Comparison of ENCODE assay signal across 21 cellular contexts in the genomic region with DNA sequence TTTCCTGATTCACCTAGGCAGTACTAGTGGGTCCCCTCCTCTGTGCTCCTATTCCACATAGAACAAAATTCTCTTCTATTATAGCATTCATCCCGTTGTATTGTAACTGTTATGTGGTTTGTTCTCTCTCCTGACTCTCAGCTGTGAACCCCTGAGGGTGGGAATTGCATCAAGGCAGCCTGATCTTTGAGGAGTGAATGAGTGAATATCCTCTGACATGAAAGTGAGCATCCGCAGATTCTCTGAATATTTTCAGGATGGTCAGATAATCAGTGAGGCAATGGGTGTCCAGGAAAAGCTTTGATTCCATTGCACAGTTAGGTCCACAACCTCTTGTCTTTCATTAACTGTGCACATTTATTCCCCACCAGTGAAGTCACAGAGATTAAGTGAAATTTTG.
DNase-seq lines count a peak whose midpoint lies in the region; ATAC-seq, FAIRE-seq and TF ChIP-seq lines count a peak whose summit lies in the region.
"Had no signal": no experiment of that assay in that cellular context is flagged by ENCODE, and none has a peak within 500 bp of the region (broad histone marks: within the 10 kb centered on the region; RNA-seq: fewer than 3 reads in every experiment).

No MANE protein-coding gene starts in this region.

- H3K27me3 Mint-ChIP-seq in astrocyte (ENCODE audit: low read depth, unreplicated experiment) (peaks cover 4% of the 10 kb centered on the region), neural progenitor cell (ENCODE audit: insufficient read depth, low read depth) (peaks cover 6% of the 10 kb centered on the region)

- H3K9me3 ChIP-seq in astrocyte (ENCODE audit: insufficient read depth, low read depth, low read length) (no peaks in the 10 kb centered on the region), neural progenitor cell (ENCODE audit: low read depth) (no peaks in the 10 kb centered on the region)
- H3K9me3 ChIP-seq: BE2C had no signal

- H3K27ac ChIP-seq in astrocyte (ENCODE audit: low read depth, low read length) (no peak overlapping the region), neural progenitor cell (no peak overlapping the region)
- H3K27ac ChIP-seq: HL-60 had no signal

- peak; percentile 41 for DNase-seq in EH (ENCODE audit: low read depth)
- DNase-seq in astrocyte (ENCODE audit: low read depth): no peak
- DNase-seq in neural progenitor cell (ENCODE audit: low spot score): no peak
- no peak for DNase-seq in NCI-H1930 (lab: John Stamatoyannopoulos, UW)
- no peak for DNase-seq in NCI-H446 (lab: John Stamatoyannopoulos, UW)
- DNase-seq: ACHN; BE2C; Calu3; CD4-positive, alpha-beta memory T cell; DMS79 treated with DMSO at 0.1 percent for 48 hours; EL; HCEC 1CT had no signal

- FAIRE-seq in astrocyte (lab: Jason Lieb, UNC): no peak
- FAIRE-seq: A204.1, GM12878, GM19239, H54, K562 had no signal

- H4K20me1 ChIP-seq in astrocyte (ENCODE audit: insufficient read depth, low read length) (no peaks in the 10 kb centered on the region), neural progenitor cell (ENCODE audit: low read depth) (no peaks in the 10 kb centered on the region)

- H3K36me3 ChIP-seq in astrocyte (ENCODE audit: insufficient read depth, low read length): no peaks in the 10 kb centered on the region
- no peaks in the 10 kb centered on the region for H3K36me3 ChIP-seq in neural progenitor cell
- H3K36me3 ChIP-seq: BE2C had no signal

- H3K27me3 ChIP-seq in astrocyte (ENCODE audit: insufficient read depth, low read length) (no peaks in the 10 kb centered on the region), neural progenitor cell (no peaks in the 10 kb centered on the region)
- H3K27me3 ChIP-seq: BE2C had no signal

- H3K36me3 Mint-ChIP-seq in astrocyte (ENCODE audit: low read depth, unreplicated experiment): no peaks in the 10 kb centered on the region
- H3K36me3 Mint-ChIP-seq in neural progenitor cell: peaks cover 2% of the 10 kb centered on the region
- H3K36me3 Mint-ChIP-seq: CD14-positive monocyte; CD4-positive, alpha-beta memory T cell had no signal

- H3K27ac Mint-ChIP-seq in astrocyte (ENCODE audit: unreplicated experiment) (peak overlapping the region; percentile 15), neural progenitor cell (peak overlapping the region; percentile 67)
- H3K27ac Mint-ChIP-seq: CD14-positive monocyte; CD4-positive, alpha-beta memory T cell; GM23338 had no signal

- H3K9me3 Mint-ChIP-seq in astrocyte (ENCODE audit: unreplicated experiment) (no peaks in the 10 kb centered on the region), neural progenitor cell (peaks cover 6% of the 10 kb centered on the region)
- H3K9me3 Mint-ChIP-seq: GM23338 had no signal

- H3K9ac ChIP-seq in astrocyte (ENCODE audit: low read length) (no peak overlapping the region), neural progenitor cell (no peak overlapping the region)

- H2AFZ ChIP-seq in astrocyte (ENCODE audit: low read depth, low read length) (no peak overlapping the region), neural progenitor cell (replicated peaks) (no peak overlapping the region)
- H2AFZ ChIP-seq: GM23338 had no signal

- H3K4me3 ChIP-seq in astrocyte (ENCODE audit: insufficient read depth, low read depth, low read length): no peak overlapping the region
- peak overlapping the region; percentile 7 for H3K4me3 ChIP-seq in neural progenitor cell
- H3K4me3 ChIP-seq: GM12878, GM23338, K562 had no signal

- H3K4me3 Mint-ChIP-seq in astrocyte (ENCODE audit: unreplicated experiment): no peak overlapping the region
- no peak overlapping the region for H3K4me3 Mint-ChIP-seq in neural progenitor cell
- H3K4me3 Mint-ChIP-seq: CD14-positive monocyte; CD4-positive, alpha-beta memory T cell; GM23338 had no signal

- no peak for TF ChIP-seq CTCF in astrocyte (IDR thresholded peaks at IDR 0.05; ENCODE audit: insufficient read depth, low read depth, low read length)
- TF ChIP-seq CTCF in neural progenitor cell (IDR thresholded peaks at IDR 0.05): no peak

- H3K4me1 Mint-ChIP-seq in astrocyte (ENCODE audit: low read depth, unreplicated experiment) (peaks cover 43% of the 10 kb centered on the region), neural progenitor cell (peaks cover 37% of the 10 kb centered on the region)
- H3K4me1 Mint-ChIP-seq: CD14-positive monocyte; CD4-positive, alpha-beta memory T cell had no signal

- peaks cover 13% of the 10 kb centered on the region for H3F3A ChIP-seq in neural progenitor cell (ENCODE audit: low read depth)

- no peak for ATAC-seq in GM21360 (IDR thresholded peaks at IDR 0.05; ENCODE audit: unreplicated experiment)
- ATAC-seq: GM12878, GM23338, K562 had no signal

- H3K4me2 ChIP-seq in astrocyte (ENCODE audit: low read length) (no peak overlapping the region), neural progenitor cell (peak overlapping the region; percentile 63)
- H3K4me2 ChIP-seq: GM23338 had no signal

- peaks cover 19% of the 10 kb centered on the region for H3K4me1 ChIP-seq in astrocyte (ENCODE audit: insufficient read depth, low read length)
- H3K4me1 ChIP-seq in neural progenitor cell: peaks cover 45% of the 10 kb centered on the region
- H3K4me1 ChIP-seq: BE2C had no signal

- no peaks in the 10 kb centered on the region for H3K79me2 ChIP-seq in astrocyte (ENCODE audit: insufficient read depth, low read length)
- no peaks in the 10 kb centered on the region for H3K79me2 ChIP-seq in neural progenitor cell (ENCODE audit: low read depth)
